ENCODE assay signal across 1 cellular context in the genomic region with DNA sequence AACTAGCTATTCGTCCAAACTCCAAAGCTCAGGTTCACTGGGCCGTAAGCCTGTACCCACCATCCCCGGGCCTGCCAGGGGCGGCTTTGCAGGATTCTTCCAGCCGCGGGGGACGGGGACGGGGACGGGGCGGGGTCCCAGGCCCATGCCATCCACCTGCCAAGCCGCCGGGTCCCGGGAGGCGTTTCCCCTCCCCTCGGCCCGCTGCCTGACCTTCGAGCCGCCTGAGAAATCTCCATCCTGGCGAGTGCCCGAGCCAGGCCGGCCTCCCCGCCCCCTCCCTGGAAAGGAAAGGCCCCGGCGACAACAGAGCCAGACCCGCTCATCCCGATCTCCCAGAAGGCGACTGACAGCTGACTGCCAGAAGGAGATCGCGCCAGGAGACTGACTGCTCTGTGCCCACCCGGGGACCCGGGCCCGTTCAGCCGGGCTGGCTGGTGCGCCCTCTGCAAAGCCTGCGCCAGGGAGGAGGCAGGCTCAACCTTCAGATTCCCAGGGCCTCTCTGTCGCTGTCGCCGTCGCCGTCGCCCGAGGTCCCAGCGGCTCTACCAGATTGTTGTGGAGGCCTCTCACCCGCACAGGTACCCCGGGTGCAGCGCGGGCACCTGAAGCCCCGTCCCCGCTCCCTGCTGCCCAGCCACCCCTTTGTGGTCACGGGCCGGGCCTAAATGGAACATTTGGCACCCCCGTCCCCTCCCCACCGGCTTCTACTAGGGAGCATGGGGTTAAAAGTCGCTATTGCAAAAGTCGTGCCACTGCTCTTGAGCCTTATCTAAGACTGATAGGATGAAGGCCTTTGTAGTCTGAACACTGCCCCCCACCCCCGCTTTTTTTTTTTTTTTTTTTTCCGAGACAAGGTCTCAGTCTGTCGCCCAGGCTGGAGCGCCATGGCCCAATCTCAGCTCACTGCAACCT.
A peak's percentile ranks its signal among the peaks of the same experiment; 100 is the strongest.
TF ChIP-seq lines count a peak whose summit lies in the region.

A gene (plus strand): TSS at position 315 of the 915 bp plus-strand sequence. CDS start 2,702 bp downstream, outside the sequence.

TF ChIP-seq in HepG2, 621 proteins besides CTCF, POLR2A, EP300 and RAD21 (continued from another document):
- TF ChIP-seq, protein P1, sequence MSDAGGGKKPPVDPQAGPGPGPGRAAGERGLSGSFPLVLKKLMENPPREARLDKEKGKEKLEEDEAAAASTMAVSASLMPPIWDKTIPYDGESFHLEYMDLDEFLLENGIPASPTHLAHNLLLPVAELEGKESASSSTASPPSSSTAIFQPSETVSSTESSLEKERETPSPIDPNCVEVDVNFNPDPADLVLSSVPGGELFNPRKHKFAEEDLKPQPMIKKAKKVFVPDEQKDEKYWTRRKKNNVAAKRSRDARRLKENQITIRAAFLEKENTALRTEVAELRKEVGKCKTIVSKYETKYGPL (CRISPR knock-in tag; IDR thresholded peaks at IDR 0.05): no peak
- TF ChIP-seq SOX13 (IDR thresholded peaks at IDR 0.05): no peak
- peak in 1 of 2 experiments; percentile 62; a peak in 2 of 4 replicates for TF ChIP-seq SOX13 (CRISPR knock-in tag; conservative IDR thresholded peaks at IDR 0.05 in 1 of 2, IDR thresholded peaks at IDR 0.05 in 1 of 2)
- TF ChIP-seq HNF4G (IDR thresholded peaks at IDR 0.05; ENCODE audit: borderline replicate concordance, low read depth, low read length): peak; percentile 73; the same call in 1 of the 2 replicates
- no peak for TF ChIP-seq HNF4G (CRISPR knock-in tag; IDR thresholded peaks at IDR 0.05; ENCODE audit: borderline replicate concordance, low read depth)
- peak; percentile 29; the same call in 1 of the 2 replicates for TF ChIP-seq THAP11 (CRISPR knock-in tag; IDR thresholded peaks at IDR 0.05)
- TF ChIP-seq ZNF510 (CRISPR knock-in tag; IDR thresholded peaks at IDR 0.05; ENCODE audit: low read depth): no peak
- TF ChIP-seq, protein P2, sequence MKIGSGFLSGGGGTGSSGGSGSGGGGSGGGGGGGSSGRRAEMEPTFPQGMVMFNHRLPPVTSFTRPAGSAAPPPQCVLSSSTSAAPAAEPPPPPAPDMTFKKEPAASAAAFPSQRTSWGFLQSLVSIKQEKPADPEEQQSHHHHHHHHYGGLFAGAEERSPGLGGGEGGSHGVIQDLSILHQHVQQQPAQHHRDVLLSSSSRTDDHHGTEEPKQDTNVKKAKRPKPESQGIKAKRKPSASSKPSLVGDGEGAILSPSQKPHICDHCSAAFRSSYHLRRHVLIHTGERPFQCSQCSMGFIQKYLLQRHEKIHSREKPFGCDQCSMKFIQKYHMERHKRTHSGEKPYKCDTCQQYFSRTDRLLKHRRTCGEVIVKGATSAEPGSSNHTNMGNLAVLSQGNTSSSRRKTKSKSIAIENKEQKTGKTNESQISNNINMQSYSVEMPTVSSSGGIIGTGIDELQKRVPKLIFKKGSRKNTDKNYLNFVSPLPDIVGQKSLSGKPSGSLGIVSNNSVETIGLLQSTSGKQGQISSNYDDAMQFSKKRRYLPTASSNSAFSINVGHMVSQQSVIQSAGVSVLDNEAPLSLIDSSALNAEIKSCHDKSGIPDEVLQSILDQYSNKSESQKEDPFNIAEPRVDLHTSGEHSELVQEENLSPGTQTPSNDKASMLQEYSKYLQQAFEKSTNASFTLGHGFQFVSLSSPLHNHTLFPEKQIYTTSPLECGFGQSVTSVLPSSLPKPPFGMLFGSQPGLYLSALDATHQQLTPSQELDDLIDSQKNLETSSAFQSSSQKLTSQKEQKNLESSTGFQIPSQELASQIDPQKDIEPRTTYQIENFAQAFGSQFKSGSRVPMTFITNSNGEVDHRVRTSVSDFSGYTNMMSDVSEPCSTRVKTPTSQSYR (CRISPR knock-in tag; IDR thresholded peaks at IDR 0.05; ENCODE audit: borderline replicate concordance): peak; percentile 63; the same call in 1 of the 2 replicates
